In the genomic region with DNA sequence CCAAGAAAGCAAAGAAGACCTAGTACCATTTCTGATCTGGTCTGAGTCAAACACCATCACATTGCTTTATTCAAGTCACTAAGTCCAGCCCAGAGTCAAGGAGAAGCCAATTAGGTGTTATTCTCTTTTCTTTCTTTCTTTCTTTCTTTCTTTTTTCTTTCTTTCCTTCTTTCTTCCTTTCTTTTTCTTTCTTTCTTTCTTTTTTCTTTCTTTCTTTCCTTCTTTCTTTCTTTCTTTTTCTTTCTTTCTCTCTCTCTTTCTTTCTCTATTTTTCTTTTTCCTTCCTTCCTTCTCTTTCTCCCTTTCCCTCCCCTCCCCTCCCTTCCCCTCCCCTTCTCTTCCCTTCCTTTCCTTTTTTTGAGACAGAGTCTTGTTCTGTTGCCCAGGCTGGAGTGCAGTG, we compare ENCODE assay signal across 11 cellular contexts. TPM values are rescaled to one million over a fixed set of nuclear protein-coding genes. Genes with fewer than 3 reads are reported as not detected.
"Had no signal": no experiment of that assay in that cellular context is flagged by ENCODE, and none has a peak within 500 bp of the region (broad histone marks: within the 10 kb centered on the region; RNA-seq: fewer than 3 reads in every experiment).

No MANE protein-coding gene starts in this region.

RNA-seq across cellular contexts. Expression of gene NWD1, which starts 8.8 kb away (rescaled TPM):
- total RNA-seq: activated CD4-positive, alpha-beta memory T cell treated with anti-CD3 and anti-CD28 coated beads for 36 hours; activated CD4-positive, alpha-beta memory T cell treated with anti-CD3 and anti-CD28 coated beads, Interleukin-2, amount 10 ng/mL, durations not matched to agents 7 days and 5 days; activated CD4-positive, alpha-beta T cell treated with anti-CD3 and anti-CD28 coated beads for 36 hours; activated CD4-positive, alpha-beta T cell treated with anti-CD3 and anti-CD28 coated beads, Interleukin-2, amount 10 ng/mL, durations not matched to agents 24 days and 14 days; activated CD4-positive, alpha-beta T cell treated with anti-CD3 and anti-CD28 coated beads, Interleukin-2, amount 10 ng/mL, durations not matched to agents 7 days and 5 days; activated CD8-positive, alpha-beta memory T cell treated with anti-CD3 and anti-CD28 coated beads for 36 hours; activated CD8-positive, alpha-beta memory T cell treated with anti-CD3 and anti-CD28 coated beads, Interleukin-2, amount 10 ng/mL, durations not matched to agents 7 days and 5 days; activated CD8-positive, alpha-beta T cell treated with anti-CD3 and anti-CD28 coated beads, Interleukin-2, amount 10 ng/mL, durations not matched to agents 7 days and 5 days; T-helper 1 cell treated with Interleukin-12 subunit alpha and Interleukin-12 subunit beta and Interleukin-4 antibody, amounts not matched to agents 30 ng/mL and 1 ng/mL, for 36 hours; T-helper 2 cell treated with Interferon-gamma antibody and Interleukin-4, amounts not matched to agents 100 ng/mL and 5 ng/mL, for 36 hours; WTC11 had no signal
